ENCODE assay signal across 1 cellular context in the genomic region with DNA sequence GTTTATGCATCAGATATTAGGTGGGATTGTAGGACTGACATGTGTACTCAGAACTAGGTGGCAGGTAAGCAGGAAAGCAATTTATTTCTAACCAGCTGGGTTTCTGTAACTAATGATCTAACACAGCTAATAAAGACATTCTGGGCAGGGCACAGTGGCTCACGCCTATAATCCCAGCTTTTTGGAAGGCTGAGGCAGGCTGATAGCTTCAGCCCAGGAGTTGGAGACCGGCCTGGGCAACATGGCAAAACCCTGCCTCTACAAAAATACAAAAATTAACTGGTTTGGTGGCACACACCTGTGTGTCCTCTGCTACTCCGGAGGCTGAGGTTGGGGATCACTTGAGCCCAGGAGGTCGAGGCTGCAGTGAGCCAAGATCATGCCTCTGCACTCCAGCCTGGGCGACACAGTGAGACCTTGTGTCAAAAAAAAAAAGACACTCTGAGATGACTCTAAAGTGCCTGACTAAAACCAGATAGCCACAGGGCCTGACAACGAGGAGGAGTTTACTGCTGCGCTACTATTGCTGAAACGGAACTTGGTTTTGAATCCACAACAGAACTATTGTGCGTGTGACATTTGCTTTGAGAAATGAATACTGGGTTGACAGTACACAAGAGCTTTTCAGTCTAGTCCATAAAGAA.
A peak's percentile ranks its signal among the peaks of the same experiment; 100 is the strongest.
TF ChIP-seq lines count a peak whose summit lies in the region.

No MANE protein-coding gene starts in this region.

TF ChIP-seq in K562, 482 proteins besides CTCF, POLR2A, EP300 and RAD21 (continued from another document):
- TF ChIP-seq DPF2 (IDR thresholded peaks at IDR 0.05) (peak; percentile 41; the same call in 1 of the 2 replicates), BMI1 (IDR thresholded peaks at IDR 0.05; ENCODE audit: low read length) (no peak), SOX6 (IDR thresholded peaks at IDR 0.05) (0 out of 2 replicates have a peak, but pooled peaks have one; percentile 17), RBM15 (IDR thresholded peaks at IDR 0.05; ENCODE audit: insufficient read depth, low read length) (no peak), HDAC1 (IDR thresholded peaks at IDR 0.05) (peak in 1 of 2 experiments; percentile 27; a peak in 1 of 4 replicates), FOXJ2 (tag; IDR thresholded peaks at IDR 0.05) (no peak), ZSCAN29 (IDR thresholded peaks at IDR 0.05) (no peak), MAFK (IDR thresholded peaks at IDR 0.05; ENCODE audit: low read length) (no peak), CXXC5 (CRISPR knock-in tag; IDR thresholded peaks at IDR 0.05) (peak; percentile 36), NRF1 (conservative IDR thresholded peaks at IDR 0.05 in 1 of 2, IDR thresholded peaks at IDR 0.05 in 1 of 2) (peak; percentile 12 to 32; a peak in 3 of 4 replicates), MEF2D (tag; conservative IDR thresholded peaks at IDR 0.05; ENCODE audit: low read depth) (no peak), PYGO2 (tag; IDR thresholded peaks at IDR 0.05) (0 out of 2 replicates have a peak, but pooled peaks have one; percentile 22), HIVEP1 (CRISPR knock-in tag; IDR thresholded peaks at IDR 0.05) (no peak), SMAD4 (CRISPR knock-in tag; conservative IDR thresholded peaks at IDR 0.05) (0 out of 2 replicates have a peak, but pooled peaks have one; percentile 42), GABPB1 (CRISPR knock-in tag; IDR thresholded peaks at IDR 0.05) (0 out of 2 replicates have a peak, but pooled peaks have one; percentile 15), HOXB6 (CRISPR knock-in tag; IDR thresholded peaks at IDR 0.05; ENCODE audit: borderline replicate concordance) (no peak), SMARCA4 (IDR thresholded peaks at IDR 0.05) (peak; percentile 32; the same call in 1 of the 2 replicates), MEIS2 (IDR thresholded peaks at IDR 0.05; ENCODE audit: partially characterized antibody) (peak; percentile 18), ZNF384 (IDR thresholded peaks at IDR 0.05; ENCODE audit: low read depth, low read length) (peak; percentile 85), XRCC5 (IDR thresholded peaks at IDR 0.05; ENCODE audit: low read depth, low read length) (no peak)
- TF ChIP-seq, protein P1, sequence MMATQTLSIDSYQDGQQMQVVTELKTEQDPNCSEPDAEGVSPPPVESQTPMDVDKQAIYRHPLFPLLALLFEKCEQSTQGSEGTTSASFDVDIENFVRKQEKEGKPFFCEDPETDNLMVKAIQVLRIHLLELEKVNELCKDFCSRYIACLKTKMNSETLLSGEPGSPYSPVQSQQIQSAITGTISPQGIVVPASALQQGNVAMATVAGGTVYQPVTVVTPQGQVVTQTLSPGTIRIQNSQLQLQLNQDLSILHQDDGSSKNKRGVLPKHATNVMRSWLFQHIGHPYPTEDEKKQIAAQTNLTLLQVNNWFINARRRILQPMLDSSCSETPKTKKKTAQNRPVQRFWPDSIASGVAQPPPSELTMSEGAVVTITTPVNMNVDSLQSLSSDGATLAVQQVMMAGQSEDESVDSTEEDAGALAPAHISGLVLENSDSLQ (IDR thresholded peaks at IDR 0.05) = peak; percentile 21; the same call in 1 of the 2 replicates
- TF ChIP-seq, protein P2, sequence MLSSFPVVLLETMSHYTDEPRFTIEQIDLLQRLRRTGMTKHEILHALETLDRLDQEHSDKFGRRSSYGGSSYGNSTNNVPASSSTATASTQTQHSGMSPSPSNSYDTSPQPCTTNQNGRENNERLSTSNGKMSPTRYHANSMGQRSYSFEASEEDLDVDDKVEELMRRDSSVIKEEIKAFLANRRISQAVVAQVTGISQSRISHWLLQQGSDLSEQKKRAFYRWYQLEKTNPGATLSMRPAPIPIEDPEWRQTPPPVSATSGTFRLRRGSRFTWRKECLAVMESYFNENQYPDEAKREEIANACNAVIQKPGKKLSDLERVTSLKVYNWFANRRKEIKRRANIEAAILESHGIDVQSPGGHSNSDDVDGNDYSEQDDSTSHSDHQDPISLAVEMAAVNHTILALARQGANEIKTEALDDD (IDR thresholded peaks at IDR 0.05) = peak; percentile 82
- TF ChIP-seq, protein P3, sequence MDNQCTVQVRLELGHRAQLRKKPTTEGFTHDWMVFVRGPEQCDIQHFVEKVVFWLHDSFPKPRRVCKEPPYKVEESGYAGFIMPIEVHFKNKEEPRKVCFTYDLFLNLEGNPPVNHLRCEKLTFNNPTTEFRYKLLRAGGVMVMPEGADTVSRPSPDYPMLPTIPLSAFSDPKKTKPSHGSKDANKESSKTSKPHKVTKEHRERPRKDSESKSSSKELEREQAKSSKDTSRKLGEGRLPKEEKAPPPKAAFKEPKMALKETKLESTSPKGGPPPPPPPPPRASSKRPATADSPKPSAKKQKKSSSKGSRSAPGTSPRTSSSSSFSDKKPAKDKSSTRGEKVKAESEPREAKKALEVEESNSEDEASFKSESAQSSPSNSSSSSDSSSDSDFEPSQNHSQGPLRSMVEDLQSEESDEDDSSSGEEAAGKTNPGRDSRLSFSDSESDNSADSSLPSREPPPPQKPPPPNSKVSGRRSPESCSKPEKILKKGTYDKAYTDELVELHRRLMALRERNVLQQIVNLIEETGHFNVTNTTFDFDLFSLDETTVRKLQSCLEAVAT (IDR thresholded peaks at IDR 0.05) = no peak
- TF ChIP-seq, protein P4, sequence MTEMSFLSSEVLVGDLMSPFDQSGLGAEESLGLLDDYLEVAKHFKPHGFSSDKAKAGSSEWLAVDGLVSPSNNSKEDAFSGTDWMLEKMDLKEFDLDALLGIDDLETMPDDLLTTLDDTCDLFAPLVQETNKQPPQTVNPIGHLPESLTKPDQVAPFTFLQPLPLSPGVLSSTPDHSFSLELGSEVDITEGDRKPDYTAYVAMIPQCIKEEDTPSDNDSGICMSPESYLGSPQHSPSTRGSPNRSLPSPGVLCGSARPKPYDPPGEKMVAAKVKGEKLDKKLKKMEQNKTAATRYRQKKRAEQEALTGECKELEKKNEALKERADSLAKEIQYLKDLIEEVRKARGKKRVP (CRISPR knock-in tag; IDR thresholded peaks at IDR 0.05) = no peak
- TF ChIP-seq, protein P5, sequence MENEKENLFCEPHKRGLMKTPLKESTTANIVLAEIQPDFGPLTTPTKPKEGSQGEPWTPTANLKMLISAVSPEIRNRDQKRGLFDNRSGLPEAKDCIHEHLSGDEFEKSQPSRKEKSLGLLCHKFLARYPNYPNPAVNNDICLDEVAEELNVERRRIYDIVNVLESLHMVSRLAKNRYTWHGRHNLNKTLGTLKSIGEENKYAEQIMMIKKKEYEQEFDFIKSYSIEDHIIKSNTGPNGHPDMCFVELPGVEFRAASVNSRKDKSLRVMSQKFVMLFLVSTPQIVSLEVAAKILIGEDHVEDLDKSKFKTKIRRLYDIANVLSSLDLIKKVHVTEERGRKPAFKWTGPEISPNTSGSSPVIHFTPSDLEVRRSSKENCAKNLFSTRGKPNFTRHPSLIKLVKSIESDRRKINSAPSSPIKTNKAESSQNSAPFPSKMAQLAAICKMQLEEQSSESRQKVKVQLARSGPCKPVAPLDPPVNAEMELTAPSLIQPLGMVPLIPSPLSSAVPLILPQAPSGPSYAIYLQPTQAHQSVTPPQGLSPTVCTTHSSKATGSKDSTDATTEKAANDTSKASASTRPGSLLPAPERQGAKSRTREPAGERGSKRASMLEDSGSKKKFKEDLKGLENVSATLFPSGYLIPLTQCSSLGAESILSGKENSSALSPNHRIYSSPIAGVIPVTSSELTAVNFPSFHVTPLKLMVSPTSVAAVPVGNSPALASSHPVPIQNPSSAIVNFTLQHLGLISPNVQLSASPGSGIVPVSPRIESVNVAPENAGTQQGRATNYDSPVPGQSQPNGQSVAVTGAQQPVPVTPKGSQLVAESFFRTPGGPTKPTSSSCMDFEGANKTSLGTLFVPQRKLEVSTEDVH (IDR thresholded peaks at IDR 0.05; ENCODE audit: low read depth, partially characterized antibody) = no peak
- TF ChIP-seq, protein P6, sequence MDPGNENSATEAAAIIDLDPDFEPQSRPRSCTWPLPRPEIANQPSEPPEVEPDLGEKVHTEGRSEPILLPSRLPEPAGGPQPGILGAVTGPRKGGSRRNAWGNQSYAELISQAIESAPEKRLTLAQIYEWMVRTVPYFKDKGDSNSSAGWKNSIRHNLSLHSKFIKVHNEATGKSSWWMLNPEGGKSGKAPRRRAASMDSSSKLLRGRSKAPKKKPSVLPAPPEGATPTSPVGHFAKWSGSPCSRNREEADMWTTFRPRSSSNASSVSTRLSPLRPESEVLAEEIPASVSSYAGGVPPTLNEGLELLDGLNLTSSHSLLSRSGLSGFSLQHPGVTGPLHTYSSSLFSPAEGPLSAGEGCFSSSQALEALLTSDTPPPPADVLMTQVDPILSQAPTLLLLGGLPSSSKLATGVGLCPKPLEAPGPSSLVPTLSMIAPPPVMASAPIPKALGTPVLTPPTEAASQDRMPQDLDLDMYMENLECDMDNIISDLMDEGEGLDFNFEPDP (CRISPR knock-in tag; IDR thresholded peaks at IDR 0.05) = no peak
- TF ChIP-seq, protein P7, sequence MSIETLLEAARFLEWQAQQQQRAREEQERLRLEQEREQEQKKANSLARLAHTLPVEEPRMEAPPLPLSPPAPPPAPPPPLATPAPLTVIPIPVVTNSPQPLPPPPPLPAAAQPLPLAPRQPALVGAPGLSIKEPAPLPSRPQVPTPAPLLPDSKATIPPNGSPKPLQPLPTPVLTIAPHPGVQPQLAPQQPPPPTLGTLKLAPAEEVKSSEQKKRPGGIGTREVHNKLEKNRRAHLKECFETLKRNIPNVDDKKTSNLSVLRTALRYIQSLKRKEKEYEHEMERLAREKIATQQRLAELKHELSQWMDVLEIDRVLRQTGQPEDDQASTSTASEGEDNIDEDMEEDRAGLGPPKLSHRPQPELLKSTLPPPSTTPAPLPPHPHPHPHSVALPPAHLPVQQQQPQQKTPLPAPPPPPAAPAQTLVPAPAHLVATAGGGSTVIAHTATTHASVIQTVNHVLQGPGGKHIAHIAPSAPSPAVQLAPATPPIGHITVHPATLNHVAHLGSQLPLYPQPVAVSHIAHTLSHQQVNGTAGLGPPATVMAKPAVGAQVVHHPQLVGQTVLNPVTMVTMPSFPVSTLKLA (conservative IDR thresholded peaks at IDR 0.05) = no peak
- TF ChIP-seq, protein P8, sequence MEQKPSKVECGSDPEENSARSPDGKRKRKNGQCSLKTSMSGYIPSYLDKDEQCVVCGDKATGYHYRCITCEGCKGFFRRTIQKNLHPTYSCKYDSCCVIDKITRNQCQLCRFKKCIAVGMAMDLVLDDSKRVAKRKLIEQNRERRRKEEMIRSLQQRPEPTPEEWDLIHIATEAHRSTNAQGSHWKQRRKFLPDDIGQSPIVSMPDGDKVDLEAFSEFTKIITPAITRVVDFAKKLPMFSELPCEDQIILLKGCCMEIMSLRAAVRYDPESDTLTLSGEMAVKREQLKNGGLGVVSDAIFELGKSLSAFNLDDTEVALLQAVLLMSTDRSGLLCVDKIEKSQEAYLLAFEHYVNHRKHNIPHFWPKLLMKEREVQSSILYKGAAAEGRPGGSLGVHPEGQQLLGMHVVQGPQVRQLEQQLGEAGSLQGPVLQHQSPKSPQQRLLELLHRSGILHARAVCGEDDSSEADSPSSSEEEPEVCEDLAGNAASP (IDR thresholded peaks at IDR 0.05) = no peak
- TF ChIP-seq, protein P9, sequence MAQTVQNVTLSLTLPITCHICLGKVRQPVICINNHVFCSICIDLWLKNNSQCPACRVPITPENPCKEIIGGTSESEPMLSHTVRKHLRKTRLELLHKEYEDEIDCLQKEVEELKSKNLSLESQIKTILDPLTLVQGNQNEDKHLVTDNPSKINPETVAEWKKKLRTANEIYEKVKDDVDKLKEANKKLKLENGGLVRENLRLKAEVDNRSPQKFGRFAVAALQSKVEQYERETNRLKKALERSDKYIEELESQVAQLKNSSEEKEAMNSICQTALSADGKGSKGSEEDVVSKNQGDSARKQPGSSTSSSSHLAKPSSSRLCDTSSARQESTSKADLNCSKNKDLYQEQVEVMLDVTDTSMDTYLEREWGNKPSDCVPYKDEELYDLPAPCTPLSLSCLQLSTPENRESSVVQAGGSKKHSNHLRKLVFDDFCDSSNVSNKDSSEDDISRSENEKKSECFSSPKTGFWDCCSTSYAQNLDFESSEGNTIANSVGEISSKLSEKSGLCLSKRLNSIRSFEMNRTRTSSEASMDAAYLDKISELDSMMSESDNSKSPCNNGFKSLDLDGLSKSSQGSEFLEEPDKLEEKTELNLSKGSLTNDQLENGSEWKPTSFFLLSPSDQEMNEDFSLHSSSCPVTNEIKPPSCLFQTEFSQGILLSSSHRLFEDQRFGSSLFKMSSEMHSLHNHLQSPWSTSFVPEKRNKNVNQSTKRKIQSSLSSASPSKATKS (CRISPR knock-in tag; IDR thresholded peaks at IDR 0.05) = no peak
